Comparison of ENCODE assay signal across 10 cellular contexts in the genomic region with DNA sequence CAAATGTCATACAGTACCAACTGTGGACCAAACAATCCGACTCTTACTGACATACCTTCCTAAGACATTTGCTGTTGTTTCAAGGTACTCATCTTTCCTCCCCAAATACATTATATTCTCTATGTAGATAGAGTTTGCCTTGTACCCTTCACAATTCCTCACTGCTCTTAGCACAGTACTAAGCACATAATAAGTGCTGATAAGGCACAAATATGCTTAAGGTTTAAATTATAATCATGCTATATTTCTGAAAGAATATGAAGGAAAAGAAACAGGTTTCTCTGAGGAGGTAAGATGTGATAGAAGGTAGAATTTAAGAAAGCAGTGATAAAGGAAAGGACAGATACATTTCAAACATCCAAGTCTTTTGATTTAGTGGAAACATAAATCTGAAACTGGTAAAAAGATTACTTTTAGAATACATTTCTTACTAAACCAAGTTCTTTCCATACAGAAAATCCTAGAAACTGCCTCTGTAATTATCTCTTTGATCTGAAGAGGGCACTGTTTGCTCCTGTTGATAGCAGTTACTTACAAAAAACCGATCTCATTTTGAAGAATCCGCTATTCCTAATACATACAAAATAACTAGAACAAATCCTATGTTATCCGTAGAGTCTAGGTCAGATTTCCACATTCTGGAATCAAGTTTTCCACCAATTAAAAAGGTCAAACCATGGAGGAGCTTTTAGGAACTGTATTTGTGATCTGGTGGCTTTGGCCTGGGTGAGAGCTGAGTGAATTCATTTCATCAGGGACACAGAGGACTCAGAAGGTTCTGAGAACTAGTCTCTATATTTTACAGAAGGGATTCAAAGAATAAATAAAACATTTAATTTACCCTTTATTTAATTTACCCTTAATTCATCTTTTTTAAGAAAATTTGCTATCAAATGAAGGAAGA.
DNase-seq lines count a peak whose midpoint lies in the region; ATAC-seq and TF ChIP-seq lines count a peak whose summit lies in the region.
"Had no signal": no experiment of that assay in that cellular context is flagged by ENCODE, and none has a peak within 500 bp of the region (broad histone marks: within the 10 kb centered on the region; RNA-seq: fewer than 3 reads in every experiment).

No MANE protein-coding gene starts in this region.

- H3K36me3 ChIP-seq in heart left ventricle (no peaks in the 10 kb centered on the region), Peyer's patch (no peaks in the 10 kb centered on the region), tibial nerve (no peaks in the 10 kb centered on the region)

- H3K4me1 ChIP-seq in heart left ventricle, result peaks cover 0 to 9% (median 0%) of the 10 kb centered on the region in 12 donors
- peaks cover 0 to 7% (median 0%) of the 10 kb centered on the region in 4 donors for H3K4me1 ChIP-seq in Peyer's patch
- peaks cover 0 to 14% (median 0%) of the 10 kb centered on the region in 4 donors for H3K4me1 ChIP-seq in tibial nerve

- H3K27me3 ChIP-seq in heart left ventricle, result peaks cover 0 to 16% (median 0%) of the 10 kb centered on the region in 9 donors
- no peaks in the 10 kb centered on the region for H3K27me3 ChIP-seq in Peyer's patch
- H3K27me3 ChIP-seq in tibial nerve, result peaks cover 0 to 6% of the 10 kb centered on the region in 2 donors

- H3K27me3 Mint-ChIP-seq in effector memory CD8-positive, alpha-beta T cell, result no peaks in the 10 kb centered on the region

- intact Hi-C loops in heart left ventricle (cut with DNase I), result no loop called here
- intact Hi-C loops in Right ventricle myocardium superior (cut with DNase I), result no loop called here

- no peak for TF ChIP-seq POLR2A in heart left ventricle (IDR thresholded peaks at IDR 0.05)
- no peak for TF ChIP-seq POLR2A in Peyer's patch (IDR thresholded peaks at IDR 0.05)
- TF ChIP-seq POLR2A in tibial nerve (IDR thresholded peaks at IDR 0.05), result no peak

- H3K9me3 ChIP-seq in heart left ventricle, result no peaks in the 10 kb centered on the region
- no peaks in the 10 kb centered on the region for H3K9me3 ChIP-seq in Peyer's patch
- H3K9me3 ChIP-seq in tibial nerve, result no peaks in the 10 kb centered on the region

- TF ChIP-seq CTCF in heart left ventricle (IDR thresholded peaks at IDR 0.05) (peak in 10 of 12 donors; percentile 16 to 61 (median 42)), Peyer's patch (IDR thresholded peaks at IDR 0.05) (peak in 4 of 6 experiments; percentile 35 to 56 (median 48)), foreskin fibroblast (IDR thresholded peaks at IDR 0.05; ENCODE audit: low read depth, low read length) (peak; percentile 56), tibial nerve (IDR thresholded peaks at IDR 0.05) (peak in 4 of 5 experiments; percentile 8 to 47 (median 38))

- H3K4me3 Mint-ChIP-seq in effector memory CD8-positive, alpha-beta T cell, result no peak overlapping the region

- ATAC-seq in heart left ventricle (no peak), Right ventricle myocardium superior (ENCODE audit: poor library complexity) (no peak), GM19324 (IDR thresholded peaks at IDR 0.05; ENCODE audit: low FRiP score, unreplicated experiment) (no peak), GM21390 (IDR thresholded peaks at IDR 0.05; ENCODE audit: unreplicated experiment) (no peak)
- no peak for ATAC-seq in effector memory CD8-positive, alpha-beta T cell (replicated peaks)

- H3K4me3 ChIP-seq in heart left ventricle (no peak overlapping the region), Peyer's patch (no peak overlapping the region), foreskin fibroblast (ENCODE audit: low read depth in 1 of 2, low read length in 2 of 2) (no peak overlapping the region), tibial nerve (no peak overlapping the region)
- H3K4me3 ChIP-seq: skin epidermis had no signal

- no peak overlapping the region for H3K27ac Mint-ChIP-seq in effector memory CD8-positive, alpha-beta T cell

- TF ChIP-seq EP300 in tibial nerve (IDR thresholded peaks at IDR 0.05), result no peak

- H3K36me3 Mint-ChIP-seq in effector memory CD8-positive, alpha-beta T cell (ENCODE audit: insufficient read depth), result no peaks in the 10 kb centered on the region

- WGBS in heart left ventricle, 4 donors, result 48 to 54% (median 53%) methylated on average over 4 of the region's 4 CpGs
- 56 to 57% methylated on average over 4 of the region's 4 CpGs for WGBS in tibial nerve, 2 donors

- H3K4me1 Mint-ChIP-seq in effector memory CD8-positive, alpha-beta T cell (ENCODE audit: low read depth in 2 of 2), result no peaks in the 10 kb centered on the region

- DNase-seq in heart left ventricle (no peak), Right ventricle myocardium superior (no peak), Peyer's patch (no peak), foreskin fibroblast (peak; percentile 3 to 5), tibial nerve (ENCODE audit: low spot score in 2 of 2) (no peak)
- DNase-seq in effector memory CD8-positive, alpha-beta T cell, result no peak
- DNase-seq: NCI-H1092 treated with DMSO at 0.1 percent for 48 hours had no signal

- no peaks in the 10 kb centered on the region for H3K9me3 Mint-ChIP-seq in effector memory CD8-positive, alpha-beta T cell

- no peak overlapping the region for H3K27ac ChIP-seq in heart left ventricle
- H3K27ac ChIP-seq in Peyer's patch, result no peak overlapping the region
- no peak overlapping the region for H3K27ac ChIP-seq in tibial nerve
- H3K27ac ChIP-seq: skin epidermis had no signal

Comparison
In these comparisons a context has a peak if more than half of its experiments do, and no peak if none do; other contexts are left out.
1. DNase-seq: peak in foreskin fibroblast (2 of 2); none in heart left ventricle (0 of 5), Right ventricle myocardium superior (single experiment), Peyer's patch (0 of 3), tibial nerve (0 of 2) and effector memory CD8-positive, alpha-beta T cell (0 of 3).
2. Peak in every context shown above with its lines, with median percentiles within 50 percentile points of each other: CTCF ChIP-seq.